Comparison of ENCODE assay signal across 20 cellular contexts in the genomic region with DNA sequence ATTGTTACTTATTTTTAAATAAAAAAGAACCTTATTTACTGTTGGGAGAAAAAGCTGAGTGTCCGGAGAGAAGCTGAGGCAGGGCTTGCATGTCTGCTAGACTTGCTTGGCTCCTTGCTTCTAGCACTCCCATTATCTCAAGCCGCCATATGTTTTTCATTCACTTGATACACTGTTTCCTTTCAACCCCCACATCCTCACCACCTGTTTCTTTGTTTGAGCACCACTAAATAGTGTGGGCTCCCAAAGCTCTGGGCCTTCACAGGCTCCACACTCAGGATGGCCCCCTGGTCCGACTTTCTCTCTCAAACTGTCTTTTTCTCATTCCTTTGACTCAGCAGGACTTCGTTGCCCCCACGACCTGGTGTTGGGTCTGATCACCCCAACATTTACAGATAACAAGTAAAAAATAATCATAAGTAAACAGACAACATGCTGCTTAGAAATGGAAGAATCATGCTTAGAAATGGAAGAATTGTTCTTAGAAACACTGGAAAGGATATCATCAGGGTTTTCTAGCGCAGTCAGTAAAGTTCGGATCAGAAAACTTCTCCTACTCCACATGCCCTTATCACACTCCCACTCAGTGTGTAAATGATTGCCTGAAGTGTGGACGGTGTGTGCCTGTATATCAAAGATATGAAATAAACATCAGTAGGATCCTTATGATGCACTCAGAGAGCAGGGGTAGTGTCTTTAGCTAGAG. TPM values are rescaled to one million over a fixed set of nuclear protein-coding genes. Genes with fewer than 3 reads are reported as not detected.
A peak's percentile ranks its signal among the peaks of the same experiment; 100 is the strongest.
DNase-seq lines count a peak whose midpoint lies in the region; ATAC-seq and TF ChIP-seq lines count a peak whose summit lies in the region.
"Had no signal": no experiment of that assay in that cellular context is flagged by ENCODE, and none has a peak within 500 bp of the region (broad histone marks: within the 10 kb centered on the region; RNA-seq: fewer than 3 reads in every experiment).

No MANE protein-coding gene starts in this region.

- no peaks in the 10 kb centered on the region for H3K9me3 ChIP-seq in testis

- no peak overlapping the region for H3K4me3 ChIP-seq in Jurkat, Clone E6-1 (ENCODE audit: low read length)
- no peak overlapping the region for H3K4me3 ChIP-seq in testis
- H3K4me3 ChIP-seq: BLaER1 had no signal

- CTCF ChIA-PET in WTC11 (lab: Charles Lee) = interaction anchor here (1.1 kb wide), 1 partner anchor 361 kb away, joined by 4 read pairs; no protein-coding TSS in a partner anchor

- H3K27me3 ChIP-seq in testis = no peaks in the 10 kb centered on the region
- H3K27me3 ChIP-seq: BLaER1 had no signal

- H3K27me3 Mint-ChIP-seq in WTC11 (ENCODE audit: low read depth) = no peaks in the 10 kb centered on the region
- H3K27me3 Mint-ChIP-seq: CD4-positive, alpha-beta memory T cell had no signal

- peak; percentile 8 for DNase-seq in Jurkat, Clone E6-1 (ENCODE audit: low read depth, low spot score)
- DNase-seq in NCI-H82 (lab: John Stamatoyannopoulos, UW) (peak; percentile 62), WTC11 (ENCODE audit: low spot score) (no peak), testis (peak; percentile 41), NCI-H2081 (lab: John Stamatoyannopoulos, UW) (no peak), NCI-H526 (lab: John Stamatoyannopoulos, UW) (no peak), NCI-H2196 treated with DMSO at 0.1 percent for 48 hours (lab: John Stamatoyannopoulos, UW; ENCODE audit: unreplicated experiment) (no peak)
- DNase-seq: CD4-positive, alpha-beta memory T cell; DMS79; H7; HFFc6; NCI-H1417 treated with DMSO at 0.1 percent for 48 hours; NCI-H2029 treated with DMSO at 0.1 percent for 48 hours; NCI-H510A; SIG-M5; T-helper 1 cell had no signal

- no peak overlapping the region for H3K4me3 Mint-ChIP-seq in WTC11
- H3K4me3 Mint-ChIP-seq: CD4-positive, alpha-beta memory T cell; HFFc6 had no signal

- POLR2A ChIA-PET in WTC11 (lab: Charles Lee) = no interaction called here

- peaks cover 7% of the 10 kb centered on the region; the same call in 1 of the 2 replicates for H3K36me3 Mint-ChIP-seq in WTC11

- intact Hi-C loops in testis (cut with DNase I; ENCODE audit: low total_unique reads) = no loop called here

- ATAC-seq in WTC11 = no peak
- ATAC-seq: HepG2, SK-N-SH treated with all-trans-retinoic acid at 6 μM for 48 hours had no signal

- 28 to 36% methylated on average over 8 of the region's 8 CpGs for WGBS in testis, 2 donors

- H3K27ac ChIP-seq in testis = no peak overlapping the region
- H3K27ac ChIP-seq: BLaER1, RWPE1 had no signal

- peak overlapping the region; percentile 46 for H3K27ac Mint-ChIP-seq in WTC11
- H3K27ac Mint-ChIP-seq: CD4-positive, alpha-beta memory T cell; HFFc6 had no signal

- peaks cover 3% of the 10 kb centered on the region; the same call in 1 of the 2 replicates for H3K4me1 Mint-ChIP-seq in WTC11
- H3K4me1 Mint-ChIP-seq: CD4-positive, alpha-beta memory T cell had no signal

- no peak for TF ChIP-seq POLR2A in testis (IDR thresholded peaks at IDR 0.05)

- no peaks in the 10 kb centered on the region for H3K36me3 ChIP-seq in testis (ENCODE audit: low read depth, missing control alignments)
- H3K36me3 ChIP-seq: BLaER1 had no signal

- TF ChIP-seq CTCF in WTC11 (IDR thresholded peaks at IDR 0.05) = no peak
- TF ChIP-seq CTCF in testis (IDR thresholded peaks at IDR 0.05) = no peak

- H3K9me3 Mint-ChIP-seq in WTC11 = peaks cover 14% of the 10 kb centered on the region
- H3K9me3 Mint-ChIP-seq: HFFc6 had no signal

- peaks cover 11% of the 10 kb centered on the region for H3K4me1 ChIP-seq in testis
- H3K4me1 ChIP-seq: BLaER1 had no signal

TF ChIP-seq in WTC11, 78 proteins besides CTCF, POLR2A, EP300 and RAD21:
- TF ChIP-seq ETV6 (CRISPR knock-in tag; IDR thresholded peaks at IDR 0.05) (no peak), JAZF1 (CRISPR knock-in tag; IDR thresholded peaks at IDR 0.05) (no peak), PRRX2 (CRISPR knock-in tag; IDR thresholded peaks at IDR 0.05) (no peak), SMAD4 (CRISPR knock-in tag; IDR thresholded peaks at IDR 0.05) (no peak), KAT7 (CRISPR knock-in tag; IDR thresholded peaks at IDR 0.05; ENCODE audit: borderline replicate concordance) (no peak), TEAD1 (CRISPR knock-in tag; IDR thresholded peaks at IDR 0.05) (no peak), TP53 (CRISPR knock-in tag; IDR thresholded peaks at IDR 0.05) (no peak)
- TF ChIP-seq, protein P1, sequence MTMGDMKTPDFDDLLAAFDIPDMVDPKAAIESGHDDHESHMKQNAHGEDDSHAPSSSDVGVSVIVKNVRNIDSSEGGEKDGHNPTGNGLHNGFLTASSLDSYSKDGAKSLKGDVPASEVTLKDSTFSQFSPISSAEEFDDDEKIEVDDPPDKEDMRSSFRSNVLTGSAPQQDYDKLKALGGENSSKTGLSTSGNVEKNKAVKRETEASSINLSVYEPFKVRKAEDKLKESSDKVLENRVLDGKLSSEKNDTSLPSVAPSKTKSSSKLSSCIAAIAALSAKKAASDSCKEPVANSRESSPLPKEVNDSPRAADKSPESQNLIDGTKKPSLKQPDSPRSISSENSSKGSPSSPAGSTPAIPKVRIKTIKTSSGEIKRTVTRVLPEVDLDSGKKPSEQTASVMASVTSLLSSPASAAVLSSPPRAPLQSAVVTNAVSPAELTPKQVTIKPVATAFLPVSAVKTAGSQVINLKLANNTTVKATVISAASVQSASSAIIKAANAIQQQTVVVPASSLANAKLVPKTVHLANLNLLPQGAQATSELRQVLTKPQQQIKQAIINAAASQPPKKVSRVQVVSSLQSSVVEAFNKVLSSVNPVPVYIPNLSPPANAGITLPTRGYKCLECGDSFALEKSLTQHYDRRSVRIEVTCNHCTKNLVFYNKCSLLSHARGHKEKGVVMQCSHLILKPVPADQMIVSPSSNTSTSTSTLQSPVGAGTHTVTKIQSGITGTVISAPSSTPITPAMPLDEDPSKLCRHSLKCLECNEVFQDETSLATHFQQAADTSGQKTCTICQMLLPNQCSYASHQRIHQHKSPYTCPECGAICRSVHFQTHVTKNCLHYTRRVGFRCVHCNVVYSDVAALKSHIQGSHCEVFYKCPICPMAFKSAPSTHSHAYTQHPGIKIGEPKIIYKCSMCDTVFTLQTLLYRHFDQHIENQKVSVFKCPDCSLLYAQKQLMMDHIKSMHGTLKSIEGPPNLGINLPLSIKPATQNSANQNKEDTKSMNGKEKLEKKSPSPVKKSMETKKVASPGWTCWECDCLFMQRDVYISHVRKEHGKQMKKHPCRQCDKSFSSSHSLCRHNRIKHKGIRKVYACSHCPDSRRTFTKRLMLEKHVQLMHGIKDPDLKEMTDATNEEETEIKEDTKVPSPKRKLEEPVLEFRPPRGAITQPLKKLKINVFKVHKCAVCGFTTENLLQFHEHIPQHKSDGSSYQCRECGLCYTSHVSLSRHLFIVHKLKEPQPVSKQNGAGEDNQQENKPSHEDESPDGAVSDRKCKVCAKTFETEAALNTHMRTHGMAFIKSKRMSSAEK (CRISPR knock-in tag; IDR thresholded peaks at IDR 0.05; ENCODE audit: borderline replicate concordance) = no peak
- TF ChIP-seq, protein P2, sequence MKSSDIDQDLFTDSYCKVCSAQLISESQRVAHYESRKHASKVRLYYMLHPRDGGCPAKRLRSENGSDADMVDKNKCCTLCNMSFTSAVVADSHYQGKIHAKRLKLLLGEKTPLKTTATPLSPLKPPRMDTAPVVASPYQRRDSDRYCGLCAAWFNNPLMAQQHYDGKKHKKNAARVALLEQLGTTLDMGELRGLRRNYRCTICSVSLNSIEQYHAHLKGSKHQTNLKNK (CRISPR knock-in tag; IDR thresholded peaks at IDR 0.05) = no peak

RNA-seq across cellular contexts. Expression of a gene that starts 58.5 kb away (rescaled TPM):
- polyA plus RNA-seq in Jurkat, Clone E6-1 (2012; ENCODE audit: insufficient read depth, insufficient read length) = 69.2 TPM
- total RNA-seq in WTC11 (2021) (36.7 to 40.0 TPM (median 39.0 TPM) in 3 replicates), testis (10 to 100 TPM; 35.4 to 38.5 TPM)
- polyA plus RNA-seq in testis (ENCODE audit: insufficient read depth, low read depth, low replicate concordance) = 57.8 TPM

Comparison
In these comparisons a context has a peak if more than half of its experiments do, and no peak if none do; other contexts are left out.
1. DNase-seq: peak in Jurkat, Clone E6-1 (single experiment), NCI-H82 (single experiment) and testis (single experiment); none in WTC11 (single experiment), NCI-H2081 (0 of 2), NCI-H526 (0 of 2) and NCI-H2196 treated with DMSO at 0.1 percent for 48 hours (single experiment).